Comparison of ENCODE assay signal across 15 cellular contexts in the genomic region with DNA sequence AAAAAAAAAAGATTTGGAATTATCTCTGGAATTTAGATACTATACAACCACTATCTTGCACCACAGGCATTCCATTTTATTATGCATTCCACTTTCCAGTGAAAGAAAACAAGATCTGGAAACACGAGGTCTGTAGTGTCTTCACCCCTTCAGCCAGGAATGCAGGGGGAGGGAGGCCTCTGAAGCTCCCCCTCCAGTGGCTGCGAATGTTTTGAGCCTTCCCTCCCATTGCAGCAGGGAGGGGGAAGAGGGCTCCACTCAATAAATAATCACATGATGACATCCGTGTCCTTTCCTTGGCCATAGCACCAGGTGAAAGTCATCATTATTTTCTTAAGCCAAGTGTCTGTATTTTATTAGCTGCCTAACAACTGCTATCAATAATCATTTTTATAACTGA. TPM values are rescaled to one million over a fixed set of nuclear protein-coding genes. Genes with fewer than 3 reads are reported as not detected.
DNase-seq lines count a peak whose midpoint lies in the region; ATAC-seq and TF ChIP-seq lines count a peak whose summit lies in the region.
"Had no signal": no experiment of that assay in that cellular context is flagged by ENCODE, and none has a peak within 500 bp of the region (broad histone marks: within the 10 kb centered on the region; RNA-seq: fewer than 3 reads in every experiment).

No MANE protein-coding gene starts in this region.

- peaks cover 14% of the 10 kb centered on the region for H3K9me3 Mint-ChIP-seq in activated T-cell treated with anti-CD3 and anti-CD28 coated beads, Interleukin-2, amount 50 U/mL, for 4 hours
- H3K9me3 Mint-ChIP-seq in activated T-cell treated with anti-CD3 and anti-CD28 coated beads, Interleukin-2, amount 50 U/mL, for 24 hours, result peaks cover 4% of the 10 kb centered on the region

- H3K4me3 ChIP-seq in adipocyte (ENCODE audit: low read length) (peak overlapping the region; percentile 65), heart right ventricle (no peak overlapping the region)

- intact Hi-C loops in heart right ventricle (cut with DNase I), result loop anchor here in 3 of 10 donors (5.0 kb wide), 3 partner anchors 38 to 48 kb away; no protein-coding TSS in a partner anchor

- no peaks in the 10 kb centered on the region for H3K4me1 Mint-ChIP-seq in activated T-cell treated with anti-CD3 and anti-CD28 coated beads, Interleukin-2, amount 50 U/mL, for 4 hours (ENCODE audit: low read depth)
- H3K4me1 Mint-ChIP-seq in activated T-cell treated with anti-CD3 and anti-CD28 coated beads, Interleukin-2, amount 50 U/mL, for 24 hours (ENCODE audit: low read depth), result no peaks in the 10 kb centered on the region
- H3K4me1 Mint-ChIP-seq: activated CD4-positive, alpha-beta T cell treated with anti-CD3 and anti-CD28 coated beads for 36 hours had no signal

- H3K27ac Mint-ChIP-seq in activated T-cell treated with anti-CD3 and anti-CD28 coated beads, Interleukin-2, amount 50 U/mL, for 24 hours, result no peak overlapping the region
- H3K27ac Mint-ChIP-seq: activated CD4-positive, alpha-beta T cell treated with anti-CD3 and anti-CD28 coated beads for 36 hours had no signal

- 20 to 34% methylated on average over 3 of the region's 3 CpGs for WGBS in heart right ventricle, 2 donors

- no peaks in the 10 kb centered on the region for H3K27me3 ChIP-seq in adipocyte (replicated peaks; ENCODE audit: control insufficient read depth, insufficient read depth, low read length)
- no peaks in the 10 kb centered on the region for H3K27me3 ChIP-seq in heart right ventricle

- H3K4me3 Mint-ChIP-seq in activated T-cell treated with anti-CD3 and anti-CD28 coated beads, Interleukin-2, amount 50 U/mL, for 4 hours, result no peak overlapping the region
- no peak overlapping the region for H3K4me3 Mint-ChIP-seq in activated T-cell treated with anti-CD3 and anti-CD28 coated beads, Interleukin-2, amount 50 U/mL, for 24 hours
- H3K4me3 Mint-ChIP-seq: activated CD4-positive, alpha-beta T cell treated with anti-CD3 and anti-CD28 coated beads for 36 hours had no signal

- H3K36me3 Mint-ChIP-seq in activated T-cell treated with anti-CD3 and anti-CD28 coated beads, Interleukin-2, amount 50 U/mL, for 4 hours (ENCODE audit: insufficient read depth), result no peaks in the 10 kb centered on the region
- H3K36me3 Mint-ChIP-seq in activated T-cell treated with anti-CD3 and anti-CD28 coated beads, Interleukin-2, amount 50 U/mL, for 24 hours (ENCODE audit: low read depth), result peaks cover 1% of the 10 kb centered on the region

- H3K27ac ChIP-seq in heart right ventricle, result peak overlapping the region in 9 of 10 donors; percentile 20 to 84 (median 79)

- H3K27me3 Mint-ChIP-seq in activated T-cell treated with anti-CD3 and anti-CD28 coated beads, Interleukin-2, amount 50 U/mL, for 4 hours (ENCODE audit: low read depth), result no peaks in the 10 kb centered on the region
- H3K27me3 Mint-ChIP-seq in activated T-cell treated with anti-CD3 and anti-CD28 coated beads, Interleukin-2, amount 50 U/mL, for 24 hours, result no peaks in the 10 kb centered on the region
- H3K27me3 Mint-ChIP-seq: activated CD4-positive, alpha-beta T cell treated with anti-CD3 and anti-CD28 coated beads for 36 hours had no signal

- peaks cover 20% of the 10 kb centered on the region for H3K9me3 ChIP-seq in adipocyte (ENCODE audit: control insufficient read depth, low read length)
- peaks cover 0 to 20% (median 7%) of the 10 kb centered on the region in 11 donors for H3K9me3 ChIP-seq in heart right ventricle

- ATAC-seq in heart right ventricle (peak in 6 of 8 donors; percentile 8 to 53 (median 38)), GM21360 (IDR thresholded peaks at IDR 0.05; ENCODE audit: unreplicated experiment) (no peak)
- no peak for ATAC-seq in activated T-cell treated with anti-CD3 and anti-CD28 coated beads, Interleukin-2, amount 50 U/mL, for 4 hours
- ATAC-seq: activated CD4-positive, alpha-beta T cell treated with anti-CD3 and anti-CD28 coated beads for 36 hours had no signal

- DNase-seq in EL (peak; percentile 95), adipocyte (ENCODE audit: low read depth) (peak; percentile 84), heart right ventricle (no peak), renal cortical epithelial cell (ENCODE audit: low read depth) (peak; percentile 87), cerebellar cortex (ENCODE audit: low spot score) (no peak)
- no peak for DNase-seq in activated T-cell treated with anti-CD3 and anti-CD28 coated beads, Interleukin-2, amount 50 U/mL, for 4 hours
- DNase-seq in activated T-cell treated with anti-CD3 and anti-CD28 coated beads, Interleukin-2, amount 50 U/mL, for 24 hours, result no peak
- DNase-seq: activated CD4-positive, alpha-beta T cell treated with anti-CD3 and anti-CD28 coated beads for 36 hours; activated gamma-delta T cell; COR-L47; Karpas-422; kidney; SIG-M5 had no signal

- peak overlapping the region; percentile 78 for H3K9ac ChIP-seq in adipocyte (ENCODE audit: low read length)

- H3K4me1 ChIP-seq in adipocyte (ENCODE audit: control insufficient read depth, insufficient read depth, low read length), result peaks cover 53% of the 10 kb centered on the region
- H3K4me1 ChIP-seq in heart right ventricle, result peaks cover 12 to 56% (median 47%) of the 10 kb centered on the region in 9 donors

- TF ChIP-seq CTCF in heart right ventricle (IDR thresholded peaks at IDR 0.05), result no peak

- H3K36me3 ChIP-seq in adipocyte (ENCODE audit: control insufficient read depth, insufficient read depth, low read length, severe bottlenecking) (no peaks in the 10 kb centered on the region), heart right ventricle (no peaks in the 10 kb centered on the region)

RNA-seq across cellular contexts. Expression of a gene that starts 38.7 kb away (rescaled TPM):
- total RNA-seq in heart right ventricle (100 to 1,000 TPM; 166 to 271 (median 216) TPM), renal cortical epithelial cell (34.8 and 124 TPM in 2 replicates)
- polyA plus RNA-seq in heart right ventricle, result 10 to 100 TPM in 1 of 2 donors, 1 to 10 TPM in 1; 7.8 to 39.5 TPM
- 1 to 10 TPM in 1 of 3 donors, under 1 TPM in 2; 0.24 to 1.5 (median 0.43) TPM for total RNA-seq in activated T-cell treated with anti-CD3 and anti-CD28 coated beads, Interleukin-2, amount 50 U/mL, for 4 hours
- total RNA-seq: posterior vena cava had no signal

Comparison
In these comparisons a context has a peak if more than half of its experiments do, and no peak if none do; other contexts are left out.
1. DNase-seq: peak in EL (single experiment), adipocyte (single experiment) and renal cortical epithelial cell (single experiment); none in heart right ventricle (0 of 2), activated T-cell treated with anti-CD3 and anti-CD28 coated beads, Interleukin-2, amount 50 U/mL, for 4 hours (single experiment), activated T-cell treated with anti-CD3 and anti-CD28 coated beads, Interleukin-2, amount 50 U/mL, for 24 hours (single experiment) and cerebellar cortex (single experiment).
2. ATAC-seq: peak in heart right ventricle (6 of 8); none in activated T-cell treated with anti-CD3 and anti-CD28 coated beads, Interleukin-2, amount 50 U/mL, for 4 hours (0 of 2) and GM21360 (single experiment).
3. RNA of a gene that starts 38.7 kb away (total RNA-seq): 166 to 271 TPM in heart right ventricle and 34.8 to 124 TPM in renal cortical epithelial cell; 0.24 to 1.5 TPM in activated T-cell treated with anti-CD3 and anti-CD28 coated beads, Interleukin-2, amount 50 U/mL, for 4 hours; every median in the first group is over 10 times any median in the second.